In genomic region chr12:51920046-51920445, GRCh38 we compare ENCODE assay signal across 18 cellular contexts. TPM values are rescaled to one million over a fixed set of nuclear protein-coding genes. Genes with fewer than 3 reads are reported as not detected.
DNase-seq lines count a peak whose midpoint lies in the region; ATAC-seq and TF ChIP-seq lines count a peak whose summit lies in the region.
"Had no signal": no experiment of that assay in that cellular context is flagged by ENCODE, and none has a peak within 500 bp of the region (broad histone marks: within the 10 kb centered on the region; RNA-seq: fewer than 3 reads in every experiment).

No MANE protein-coding gene starts in this region.

- no peak overlapping the region for H3K4me3 Mint-ChIP-seq in activated CD4-positive, alpha-beta memory T cell treated with anti-CD3 and anti-CD28 coated beads, Interleukin-2, amount 10 ng/mL, durations not matched to agents 7 days and 5 days
- H3K4me3 Mint-ChIP-seq in activated CD4-positive, alpha-beta memory T cell treated with anti-CD3 and anti-CD28 coated beads for 36 hours, result no peak overlapping the region
- H3K4me3 Mint-ChIP-seq: B cell; CD4-positive, alpha-beta T cell; HFFc6 had no signal

- intact Hi-C loops in activated CD4-positive, alpha-beta memory T cell treated with anti-CD3 and anti-CD28 coated beads for 36 hours (cut with micrococcal nuclease), result no loop called here
- intact Hi-C loops in mucosa of descending colon (cut with DNase I, micrococcal nuclease), result no loop called here

- H3K4me2 ChIP-seq in parathyroid adenoma (ENCODE audit: low read length), result no peak overlapping the region

- CTCF ChIA-PET in activated CD4-positive, alpha-beta memory T cell treated with anti-CD3 and anti-CD28 coated beads, Interleukin-2, amount 10 ng/mL, durations not matched to agents 7 days and 5 days (lab: Charles Lee), result no interaction called here
- CTCF ChIA-PET in activated CD4-positive, alpha-beta memory T cell treated with anti-CD3 and anti-CD28 coated beads for 36 hours (lab: Charles Lee), result no interaction called here

- H3K9me3 Mint-ChIP-seq in activated CD4-positive, alpha-beta memory T cell treated with anti-CD3 and anti-CD28 coated beads, Interleukin-2, amount 10 ng/mL, durations not matched to agents 7 days and 5 days, result no peaks in the 10 kb centered on the region
- no peaks in the 10 kb centered on the region for H3K9me3 Mint-ChIP-seq in activated CD4-positive, alpha-beta memory T cell treated with anti-CD3 and anti-CD28 coated beads for 36 hours
- H3K9me3 Mint-ChIP-seq: CD4-positive, alpha-beta T cell; HFFc6 had no signal

- POLR2A ChIA-PET in activated CD4-positive, alpha-beta memory T cell treated with anti-CD3 and anti-CD28 coated beads, Interleukin-2, amount 10 ng/mL, durations not matched to agents 7 days and 5 days (lab: Charles Lee), result no interaction called here
- POLR2A ChIA-PET in activated CD4-positive, alpha-beta memory T cell treated with anti-CD3 and anti-CD28 coated beads for 36 hours (lab: Charles Lee), result no interaction called here

- H3K36me3 Mint-ChIP-seq in activated CD4-positive, alpha-beta memory T cell treated with anti-CD3 and anti-CD28 coated beads, Interleukin-2, amount 10 ng/mL, durations not matched to agents 7 days and 5 days (ENCODE audit: low read depth), result no peaks in the 10 kb centered on the region
- H3K36me3 Mint-ChIP-seq in activated CD4-positive, alpha-beta memory T cell treated with anti-CD3 and anti-CD28 coated beads for 36 hours, result no peaks in the 10 kb centered on the region

- H3K36me3 ChIP-seq in parathyroid adenoma (ENCODE audit: control insufficient read depth, insufficient read depth, low read length) (no peaks in the 10 kb centered on the region), mucosa of descending colon (ENCODE audit: low read depth) (no peaks in the 10 kb centered on the region)

- H3K27ac Mint-ChIP-seq in activated CD4-positive, alpha-beta memory T cell treated with anti-CD3 and anti-CD28 coated beads, Interleukin-2, amount 10 ng/mL, durations not matched to agents 7 days and 5 days, result peak overlapping the region; percentile 8
- no peak overlapping the region for H3K27ac Mint-ChIP-seq in activated CD4-positive, alpha-beta memory T cell treated with anti-CD3 and anti-CD28 coated beads for 36 hours
- H3K27ac Mint-ChIP-seq: B cell; CD4-positive, alpha-beta T cell; HFFc6 had no signal

- H3K4me1 ChIP-seq in parathyroid adenoma (peaks cover 47% of the 10 kb centered on the region), mucosa of descending colon (ENCODE audit: low read depth) (peaks cover 15% of the 10 kb centered on the region)

- no peak for TF ChIP-seq CTCF in parathyroid adenoma (IDR thresholded peaks at IDR 0.05)
- no peak for TF ChIP-seq CTCF in mucosa of descending colon (IDR thresholded peaks at IDR 0.05)

- no peak overlapping the region for H3K9ac ChIP-seq in parathyroid adenoma

- ATAC-seq in mucosa of descending colon, result no peak

- H3K27me3 Mint-ChIP-seq in activated CD4-positive, alpha-beta memory T cell treated with anti-CD3 and anti-CD28 coated beads, Interleukin-2, amount 10 ng/mL, durations not matched to agents 7 days and 5 days, result peaks cover 4% of the 10 kb centered on the region
- no peaks in the 10 kb centered on the region for H3K27me3 Mint-ChIP-seq in activated CD4-positive, alpha-beta memory T cell treated with anti-CD3 and anti-CD28 coated beads for 36 hours
- H3K27me3 Mint-ChIP-seq: B cell; CD4-positive, alpha-beta T cell had no signal

- H2AFZ ChIP-seq in parathyroid adenoma, result no peak overlapping the region

- H3K27ac ChIP-seq in parathyroid adenoma, result peak overlapping the region; percentile 91

- peaks cover 5% of the 10 kb centered on the region for H3K4me1 Mint-ChIP-seq in activated CD4-positive, alpha-beta memory T cell treated with anti-CD3 and anti-CD28 coated beads, Interleukin-2, amount 10 ng/mL, durations not matched to agents 7 days and 5 days
- H3K4me1 Mint-ChIP-seq in activated CD4-positive, alpha-beta memory T cell treated with anti-CD3 and anti-CD28 coated beads for 36 hours (ENCODE audit: low read depth), result peaks cover 7% of the 10 kb centered on the region

- H3K27me3 ChIP-seq in parathyroid adenoma (ENCODE audit: control insufficient read depth, insufficient read depth, low read length), result no peaks in the 10 kb centered on the region

- H3K9me3 ChIP-seq in parathyroid adenoma (ENCODE audit: control insufficient read depth, low read length) (no peaks in the 10 kb centered on the region), mucosa of descending colon (no peaks in the 10 kb centered on the region)

- no peak for DNase-seq in activated CD4-positive, alpha-beta memory T cell treated with anti-CD3 and anti-CD28 coated beads, Interleukin-2, amount 10 ng/mL, durations not matched to agents 7 days and 5 days
- no peak for DNase-seq in activated CD4-positive, alpha-beta memory T cell treated with anti-CD3 and anti-CD28 coated beads for 36 hours
- peak; percentile 38 for DNase-seq in islet precursor cell
- no peak for DNase-seq in mucosa of descending colon
- DNase-seq in hippocampal formation (lab: John Stamatoyannopoulos, UW), result no peak
- DNase-seq in AG08396 (ENCODE audit: low spot score), result no peak
- DNase-seq: ACHN; C1 segment of cervical spinal cord; Calu3; CD4-positive, alpha-beta T cell; DMS 273 treated with DMSO at 0.1 percent for 48 hours; HCEC 1CT; HFFc6 had no signal

- H3K4me3 ChIP-seq in parathyroid adenoma (ENCODE audit: low read depth, low read length) (no peak overlapping the region), mucosa of descending colon (no peak overlapping the region)

- no peaks in the 10 kb centered on the region for H3K79me2 ChIP-seq in parathyroid adenoma

RNA-seq across cellular contexts. Expression of gene ACVRL1, which starts 12.7 kb away (rescaled TPM):
- total RNA-seq in activated CD4-positive, alpha-beta memory T cell treated with anti-CD3 and anti-CD28 coated beads, Interleukin-2, amount 10 ng/mL, durations not matched to agents 7 days and 5 days, result not detected
- total RNA-seq in activated CD4-positive, alpha-beta memory T cell treated with anti-CD3 and anti-CD28 coated beads for 36 hours, result not detected
- 100 to 1,000 TPM; 132 to 261 (median 247) TPM for total RNA-seq in mucosa of descending colon
- total RNA-seq: B cell; Calu3; CD4-positive, alpha-beta T cell had no signal

RNA-seq across cellular contexts. Expression of gene ACVR1B, which starts 31.5 kb away (rescaled TPM):
- total RNA-seq in activated CD4-positive, alpha-beta memory T cell treated with anti-CD3 and anti-CD28 coated beads, Interleukin-2, amount 10 ng/mL, durations not matched to agents 7 days and 5 days, result 1 to 10 TPM; 4.5 to 5.2 TPM
- total RNA-seq in activated CD4-positive, alpha-beta memory T cell treated with anti-CD3 and anti-CD28 coated beads for 36 hours, result 1 to 10 TPM; 8.0 to 8.3 TPM
- total RNA-seq in mucosa of descending colon, result 10 to 100 TPM; 42.4 to 95.7 (median 77.3) TPM

RNA-seq across cellular contexts. Expression of gene ANKRD33, which starts 32.1 kb away (rescaled TPM):
- not detected for total RNA-seq in activated CD4-positive, alpha-beta memory T cell treated with anti-CD3 and anti-CD28 coated beads, Interleukin-2, amount 10 ng/mL, durations not matched to agents 7 days and 5 days
- total RNA-seq in activated CD4-positive, alpha-beta memory T cell treated with anti-CD3 and anti-CD28 coated beads for 36 hours, result not detected
- total RNA-seq in mucosa of descending colon, result under 1 TPM in 1 of 3 donors, not detected in 2; 0.46 TPM
- total RNA-seq: A172; B cell; Calu3; CD4-positive, alpha-beta T cell; Daoy; H4; HFFc6 had no signal

Comparison
In these comparisons a context has a peak if more than half of its experiments do, and no peak if none do; other contexts are left out.
1. RNA of gene ACVRL1, which starts 12.7 kb away (total RNA-seq): 132 to 261 TPM in mucosa of descending colon; not detected in activated CD4-positive, alpha-beta memory T cell treated with anti-CD3 and anti-CD28 coated beads, Interleukin-2, amount 10 ng/mL, durations not matched to agents 7 days and 5 days and not detected in activated CD4-positive, alpha-beta memory T cell treated with anti-CD3 and anti-CD28 coated beads for 36 hours; every median in the first group is over 100 times any median in the second.
2. RNA of gene ACVR1B, which starts 31.5 kb away (total RNA-seq): 42.4 to 95.7 TPM in mucosa of descending colon; 8.0 to 8.3 TPM in activated CD4-positive, alpha-beta memory T cell treated with anti-CD3 and anti-CD28 coated beads for 36 hours and 4.5 to 5.2 TPM in activated CD4-positive, alpha-beta memory T cell treated with anti-CD3 and anti-CD28 coated beads, Interleukin-2, amount 10 ng/mL, durations not matched to agents 7 days and 5 days; every median in the first group is over 4 times any median in the second.